In the genomic region with DNA sequence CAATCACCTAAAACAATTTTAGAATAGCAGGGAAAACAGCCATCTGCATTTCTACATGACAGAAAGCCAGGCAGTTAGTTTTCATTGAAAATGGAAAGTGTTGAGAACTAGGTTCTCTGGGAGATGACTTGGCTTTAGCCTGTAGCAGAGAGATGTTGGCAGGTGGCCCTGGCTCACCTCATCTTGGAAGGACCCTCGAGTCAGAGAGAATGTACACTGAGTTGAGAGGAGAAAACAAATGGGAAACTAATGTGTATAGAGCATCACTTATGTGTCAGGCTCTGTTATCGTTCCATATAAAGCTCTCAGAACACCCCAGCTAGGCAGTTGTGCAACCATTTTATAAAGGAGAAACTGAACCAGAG, we compare ENCODE assay signal across 10 cellular contexts. TPM values are rescaled to one million over a fixed set of nuclear protein-coding genes. Genes with fewer than 3 reads are reported as not detected.
DNase-seq lines count a peak whose midpoint lies in the region; ATAC-seq and TF ChIP-seq lines count a peak whose summit lies in the region.
"Had no signal": no experiment of that assay in that cellular context is flagged by ENCODE, and none has a peak within 500 bp of the region (broad histone marks: within the 10 kb centered on the region; RNA-seq: fewer than 3 reads in every experiment).

No MANE protein-coding gene starts in this region.

- peaks cover 84% of the 10 kb centered on the region for H3K4me1 Mint-ChIP-seq in activated CD8-positive, alpha-beta T cell treated with anti-CD3 and anti-CD28 coated beads for 36 hours (ENCODE audit: low read depth)
- H3K4me1 Mint-ChIP-seq in activated CD8-positive, alpha-beta T cell treated with anti-CD3 and anti-CD28 coated beads, Interleukin-2, amount 10 ng/mL, durations not matched to agents 7 days and 5 days (ENCODE audit: low read depth), result peaks cover 79% of the 10 kb centered on the region

- H3K27me3 ChIP-seq in hepatocyte (no peaks in the 10 kb centered on the region), thoracic aorta (replicated peaks; ENCODE audit: insufficient read depth) (no peaks in the 10 kb centered on the region)

- intact Hi-C loops in activated CD8-positive, alpha-beta T cell treated with anti-CD3 and anti-CD28 coated beads for 36 hours (cut with micrococcal nuclease), result no loop called here

- H3K27ac Mint-ChIP-seq in activated CD8-positive, alpha-beta T cell treated with anti-CD3 and anti-CD28 coated beads for 36 hours, result peak overlapping the region; percentile 36
- H3K27ac Mint-ChIP-seq in activated CD8-positive, alpha-beta T cell treated with anti-CD3 and anti-CD28 coated beads, Interleukin-2, amount 10 ng/mL, durations not matched to agents 7 days and 5 days, result no peak overlapping the region

- H3K79me2 ChIP-seq in hepatocyte, result peaks cover 79% of the 10 kb centered on the region

- POLR2A ChIA-PET in activated CD8-positive, alpha-beta T cell treated with anti-CD3 and anti-CD28 coated beads for 36 hours (lab: Charles Lee), result interaction anchor here (1.3 kb wide), 1 partner anchor 53 kb away, joined by 3 read pairs; no protein-coding TSS in a partner anchor
- POLR2A ChIA-PET in activated CD8-positive, alpha-beta T cell treated with anti-CD3 and anti-CD28 coated beads, Interleukin-2, amount 10 ng/mL, durations not matched to agents 7 days and 5 days (lab: Charles Lee), result no interaction called here

- CTCF ChIA-PET in activated CD8-positive, alpha-beta T cell treated with anti-CD3 and anti-CD28 coated beads for 36 hours (lab: Charles Lee), result interaction anchor here (1.1 kb wide), 1 partner anchor 27 kb away, joined by 3 read pairs; no protein-coding TSS in a partner anchor
- CTCF ChIA-PET in activated CD8-positive, alpha-beta T cell treated with anti-CD3 and anti-CD28 coated beads, Interleukin-2, amount 10 ng/mL, durations not matched to agents 7 days and 5 days (lab: Charles Lee), result interaction anchor here (1.5 kb wide), 1 partner anchor 13 kb away, joined by 3 read pairs; no protein-coding TSS in a partner anchor

- H2AFZ ChIP-seq in hepatocyte, result no peak overlapping the region

- H3K4me3 Mint-ChIP-seq in activated CD8-positive, alpha-beta T cell treated with anti-CD3 and anti-CD28 coated beads for 36 hours, result no peak overlapping the region
- no peak overlapping the region for H3K4me3 Mint-ChIP-seq in activated CD8-positive, alpha-beta T cell treated with anti-CD3 and anti-CD28 coated beads, Interleukin-2, amount 10 ng/mL, durations not matched to agents 7 days and 5 days

- H3K4me1 ChIP-seq in hepatocyte (ENCODE audit: insufficient read depth) (peaks cover 78% of the 10 kb centered on the region), thoracic aorta (ENCODE audit: control insufficient read depth in 1 of 2, low read depth in 2 of 2) (peaks cover 63 to 94% of the 10 kb centered on the region in 2 donors)

- no peak overlapping the region for H3K4me3 ChIP-seq in hepatocyte
- peak overlapping the region; percentile 23 for H3K4me3 ChIP-seq in thoracic aorta

- H3K36me3 ChIP-seq in hepatocyte (replicated peaks; ENCODE audit: insufficient read depth, low read depth), result no peaks in the 10 kb centered on the region
- no peaks in the 10 kb centered on the region for H3K36me3 ChIP-seq in thoracic aorta

- H3K9me3 Mint-ChIP-seq in activated CD8-positive, alpha-beta T cell treated with anti-CD3 and anti-CD28 coated beads for 36 hours, result no peaks in the 10 kb centered on the region
- no peaks in the 10 kb centered on the region for H3K9me3 Mint-ChIP-seq in activated CD8-positive, alpha-beta T cell treated with anti-CD3 and anti-CD28 coated beads, Interleukin-2, amount 10 ng/mL, durations not matched to agents 7 days and 5 days (ENCODE audit: insufficient read depth)
- H3K9me3 Mint-ChIP-seq: activated naive CD4-positive, alpha-beta T cell treated with anti-CD3 and anti-CD28 coated beads, Interleukin-2, amount 50 U/mL, for 72 hours; effector memory CD8-positive, alpha-beta T cell had no signal

- H3K9me2 ChIP-seq in hepatocyte (replicated peaks; ENCODE audit: insufficient read depth), result no peaks in the 10 kb centered on the region

- H3K9me3 ChIP-seq in hepatocyte (ENCODE audit: low read depth), result no peaks in the 10 kb centered on the region
- no peaks in the 10 kb centered on the region for H3K9me3 ChIP-seq in thoracic aorta

- H4K20me1 ChIP-seq in hepatocyte (ENCODE audit: insufficient read depth, poor library complexity, severe bottlenecking), result peaks cover 18% of the 10 kb centered on the region

- DNase-seq in activated CD8-positive, alpha-beta T cell treated with anti-CD3 and anti-CD28 coated beads for 36 hours, result no peak
- DNase-seq in activated CD8-positive, alpha-beta T cell treated with anti-CD3 and anti-CD28 coated beads, Interleukin-2, amount 10 ng/mL, durations not matched to agents 7 days and 5 days, result no peak
- DNase-seq in hepatocyte (ENCODE audit: low spot score), result no peak
- DNase-seq in thoracic aorta (ENCODE audit: low spot score), result no peak
- DNase-seq: effector memory CD8-positive, alpha-beta T cell had no signal

- H3K36me3 Mint-ChIP-seq in activated CD8-positive, alpha-beta T cell treated with anti-CD3 and anti-CD28 coated beads for 36 hours (ENCODE audit: low read depth), result peaks cover 59% of the 10 kb centered on the region
- H3K36me3 Mint-ChIP-seq in activated CD8-positive, alpha-beta T cell treated with anti-CD3 and anti-CD28 coated beads, Interleukin-2, amount 10 ng/mL, durations not matched to agents 7 days and 5 days (ENCODE audit: low read depth), result peaks cover 81% of the 10 kb centered on the region

- TF ChIP-seq CTCF in activated CD8-positive, alpha-beta T cell treated with anti-CD3 and anti-CD28 coated beads for 36 hours (IDR thresholded peaks at IDR 0.05), result no peak
- TF ChIP-seq CTCF in VCaP (conservative IDR thresholded peaks at IDR 0.05), result no peak
- TF ChIP-seq CTCF in hepatocyte (IDR thresholded peaks at IDR 0.05; ENCODE audit: poor library complexity), result no peak
- TF ChIP-seq CTCF in thoracic aorta (IDR thresholded peaks at IDR 0.05), result no peak

- 72% methylated on average over 2 of the region's 2 CpGs for WGBS in hepatocyte (ENCODE audit: low lambda C conversion rate, missing lambda C conversion rate)

- H3K4me2 ChIP-seq in hepatocyte, result no peak overlapping the region

- no peak for ATAC-seq in activated CD8-positive, alpha-beta T cell treated with anti-CD3 and anti-CD28 coated beads for 36 hours
- ATAC-seq in activated CD8-positive, alpha-beta T cell treated with anti-CD3 and anti-CD28 coated beads, Interleukin-2, amount 10 ng/mL, durations not matched to agents 7 days and 5 days, result no peak
- ATAC-seq in thoracic aorta (ENCODE audit: insufficient number of reproducible peaks, low FRiP score, low read depth), result no peak
- ATAC-seq in GM19397 (IDR thresholded peaks at IDR 0.05; ENCODE audit: unreplicated experiment), result no peak
- ATAC-seq in GM21619 (IDR thresholded peaks at IDR 0.05; ENCODE audit: unreplicated experiment), result no peak
- no peak for ATAC-seq in HG03520 (IDR thresholded peaks at IDR 0.05; ENCODE audit: unreplicated experiment)
- ATAC-seq: activated naive CD4-positive, alpha-beta T cell treated with anti-CD3 and anti-CD28 coated beads, Interleukin-2, amount 50 U/mL, for 72 hours; effector memory CD8-positive, alpha-beta T cell had no signal

- no peaks in the 10 kb centered on the region for H3K27me3 Mint-ChIP-seq in activated CD8-positive, alpha-beta T cell treated with anti-CD3 and anti-CD28 coated beads for 36 hours
- no peaks in the 10 kb centered on the region for H3K27me3 Mint-ChIP-seq in activated CD8-positive, alpha-beta T cell treated with anti-CD3 and anti-CD28 coated beads, Interleukin-2, amount 10 ng/mL, durations not matched to agents 7 days and 5 days (ENCODE audit: low read depth)
- H3K27me3 Mint-ChIP-seq: effector memory CD8-positive, alpha-beta T cell had no signal

- H3K27ac ChIP-seq in VCaP (peak overlapping the region; percentile 70), hepatocyte (peak overlapping the region; percentile 55), thoracic aorta (peak overlapping the region; percentile 9 to 82)

RNA-seq across cellular contexts. Expression of gene SUSD6, which starts 51.9 kb away (rescaled TPM):
- total RNA-seq in activated CD8-positive, alpha-beta T cell treated with anti-CD3 and anti-CD28 coated beads for 36 hours, result 10 to 100 TPM; 35.7 to 36.2 TPM
- 10 to 100 TPM; 40.0 to 43.1 TPM for total RNA-seq in activated CD8-positive, alpha-beta T cell treated with anti-CD3 and anti-CD28 coated beads, Interleukin-2, amount 10 ng/mL, durations not matched to agents 7 days and 5 days
- total RNA-seq in hepatocyte (16.2 and 28.4 TPM in 2 replicates), thoracic aorta (10 to 100 TPM; 51.7 to 80.1 TPM)
- 15.7 and 16.3 TPM in 2 replicates for polyA plus RNA-seq in hepatocyte
